8 cellular contexts compared by ENCODE assay signal in the genomic region with DNA sequence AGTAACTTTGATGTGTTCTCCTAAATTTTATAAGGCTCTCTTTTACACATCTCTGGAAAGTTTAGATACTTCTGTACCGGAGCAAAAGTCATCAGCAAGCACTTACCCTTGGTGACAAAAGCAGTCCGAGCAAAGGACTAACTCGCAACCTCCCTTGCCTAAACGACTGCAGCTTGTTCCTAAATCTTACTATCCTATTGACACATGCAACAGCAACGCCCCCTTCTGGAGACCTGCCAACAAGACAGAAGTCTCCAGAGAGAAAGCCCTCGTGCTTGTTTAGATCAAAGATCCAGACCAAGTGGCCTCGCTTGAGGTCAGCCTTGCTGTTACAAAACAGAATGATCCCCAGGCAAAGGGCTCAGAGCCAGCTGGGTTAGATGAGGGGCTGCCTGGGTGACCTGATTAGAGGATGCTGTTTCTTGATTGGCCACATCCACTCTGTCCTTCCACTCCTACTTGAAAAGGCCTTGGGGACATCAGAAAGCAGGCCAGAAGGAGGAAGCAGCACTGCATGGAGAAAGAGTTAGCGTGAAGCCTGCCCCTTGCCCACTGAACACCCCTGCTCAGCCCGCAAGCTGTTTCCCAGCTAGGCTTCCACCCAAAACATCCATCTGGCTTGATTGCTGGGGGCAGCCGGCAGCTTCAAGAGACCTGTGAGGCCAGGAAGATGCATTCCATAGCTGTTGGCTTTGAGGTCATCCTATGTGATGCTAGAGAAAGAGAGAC.
DNase-seq lines count a peak whose midpoint lies in the region; ATAC-seq and TF ChIP-seq lines count a peak whose summit lies in the region.

No MANE protein-coding gene starts in this region.

- H3K4me3 ChIP-seq in choroid plexus epithelial cell (ENCODE audit: low read depth, low read length) (no peak overlapping the region), liver (ENCODE audit: low read depth in 1 of 3, low read length in 3 of 3) (no peak overlapping the region)

- 43% methylated on average over 10 of the region's 10 CpGs for WGBS in liver

- DNase-seq in ELF-1 (ENCODE audit: low read depth, low spot score): peak; percentile 95
- peak; percentile 52 for DNase-seq in NCI-H345 treated with DMSO at 0.1 percent for 48 hours (lab: John Stamatoyannopoulos, UW; ENCODE audit: unreplicated experiment)
- DNase-seq in activated CD4-positive, CD25-positive, alpha-beta regulatory T cell treated with anti-CD3 and anti-CD28 coated beads, Interleukin-2, amount 50 U/mL, for 72 hours: peak; percentile 70
- peak; percentile 93 for DNase-seq in choroid plexus epithelial cell (ENCODE audit: low read depth)
- peak; percentile 46 to 62 (median 49) for DNase-seq in stimulated activated CD4-positive, alpha-beta T cell treated with anti-CD3 and anti-CD28 coated beads, TNF-alpha, amount 100 ng/mL, for 1 hour (ENCODE audit: low read depth in 3 of 3, low spot score in 1 of 3)
- no peak for DNase-seq in cerebellar nuclear complex (lab: John Stamatoyannopoulos, UW)

- H3K36me3 ChIP-seq in liver (ENCODE audit: control insufficient read depth in 4 of 4, insufficient read depth in 3 of 4, low read depth in 1 of 4, low read length in 3 of 4): no peaks in the 10 kb centered on the region

- peaks cover 0 to 7% (median 3%) of the 10 kb centered on the region in 4 donors for H3K4me1 ChIP-seq in liver (ENCODE audit: control insufficient read depth in 4 of 4, insufficient read depth in 4 of 4, low read length in 3 of 4)

- TF ChIP-seq RAD21 in liver (IDR thresholded peaks at IDR 0.05): peak; percentile 74 to 80

- no peaks in the 10 kb centered on the region for H3K9me3 ChIP-seq in liver (ENCODE audit: control insufficient read depth in 4 of 4, low read length in 3 of 4)

- H3K27me3 ChIP-seq in liver (ENCODE audit: control insufficient read depth in 4 of 4, insufficient read depth in 4 of 4, low read length in 3 of 4): no peaks in the 10 kb centered on the region

- no peak overlapping the region for H3K9ac ChIP-seq in liver (ENCODE audit: low read depth in 1 of 2, low read length in 2 of 2)

- peak; percentile 72 for ATAC-seq in HG02884 (IDR thresholded peaks at IDR 0.05; ENCODE audit: unreplicated experiment)

- no peak overlapping the region for H3K27ac ChIP-seq in liver (ENCODE audit: low read depth in 1 of 2, low read length in 2 of 2)

- TF ChIP-seq CTCF in choroid plexus epithelial cell (conservative IDR thresholded peaks at IDR 0.05; ENCODE audit: low read depth, low read length) (peak; percentile 64), liver (IDR thresholded peaks at IDR 0.05; ENCODE audit: low read depth, low read length, missing input control) (peak; percentile 31)

TF ChIP-seq in liver, 16 proteins besides CTCF, POLR2A, EP300 and RAD21:
- TF ChIP-seq TAF1 (conservative IDR thresholded peaks at IDR 0.05) (no peak), HNF4A (conservative IDR thresholded peaks at IDR 0.05) (peak in 1 of 2 donors; percentile 30), GABPA (IDR thresholded peaks at IDR 0.05 in 1 of 2, conservative IDR thresholded peaks at IDR 0.05 in 1 of 2) (no peak), FOXA1 (IDR thresholded peaks at IDR 0.05) (no peak), SP1 (IDR thresholded peaks at IDR 0.05) (no peak), RXRA (IDR thresholded peaks at IDR 0.05) (peak; percentile 49 to 69), HNF4G (IDR thresholded peaks at IDR 0.05) (no peak), FOXA2 (IDR thresholded peaks at IDR 0.05) (no peak), JUND (IDR thresholded peaks at IDR 0.05) (no peak), NR2F2 (IDR thresholded peaks at IDR 0.05) (peak; percentile 89)
- TF ChIP-seq, protein P1, sequence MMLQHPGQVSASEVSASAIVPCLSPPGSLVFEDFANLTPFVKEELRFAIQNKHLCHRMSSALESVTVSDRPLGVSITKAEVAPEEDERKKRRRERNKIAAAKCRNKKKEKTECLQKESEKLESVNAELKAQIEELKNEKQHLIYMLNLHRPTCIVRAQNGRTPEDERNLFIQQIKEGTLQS (IDR thresholded peaks at IDR 0.05): no peak
- TF ChIP-seq, protein P2, sequence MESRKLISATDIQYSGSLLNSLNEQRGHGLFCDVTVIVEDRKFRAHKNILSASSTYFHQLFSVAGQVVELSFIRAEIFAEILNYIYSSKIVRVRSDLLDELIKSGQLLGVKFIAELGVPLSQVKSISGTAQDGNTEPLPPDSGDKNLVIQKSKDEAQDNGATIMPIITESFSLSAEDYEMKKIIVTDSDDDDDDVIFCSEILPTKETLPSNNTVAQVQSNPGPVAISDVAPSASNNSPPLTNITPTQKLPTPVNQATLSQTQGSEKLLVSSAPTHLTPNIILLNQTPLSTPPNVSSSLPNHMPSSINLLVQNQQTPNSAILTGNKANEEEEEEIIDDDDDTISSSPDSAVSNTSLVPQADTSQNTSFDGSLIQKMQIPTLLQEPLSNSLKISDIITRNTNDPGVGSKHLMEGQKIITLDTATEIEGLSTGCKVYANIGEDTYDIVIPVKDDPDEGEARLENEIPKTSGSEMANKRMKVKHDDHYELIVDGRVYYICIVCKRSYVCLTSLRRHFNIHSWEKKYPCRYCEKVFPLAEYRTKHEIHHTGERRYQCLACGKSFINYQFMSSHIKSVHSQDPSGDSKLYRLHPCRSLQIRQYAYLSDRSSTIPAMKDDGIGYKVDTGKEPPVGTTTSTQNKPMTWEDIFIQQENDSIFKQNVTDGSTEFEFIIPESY (IDR thresholded peaks at IDR 0.05): no peak
- TF ChIP-seq, protein P3, sequence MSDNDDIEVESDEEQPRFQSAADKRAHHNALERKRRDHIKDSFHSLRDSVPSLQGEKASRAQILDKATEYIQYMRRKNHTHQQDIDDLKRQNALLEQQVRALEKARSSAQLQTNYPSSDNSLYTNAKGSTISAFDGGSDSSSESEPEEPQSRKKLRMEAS (IDR thresholded peaks at IDR 0.05): no peak
TF ChIP-seq in liver: peak in this region for 3.

Comparison
In these comparisons a context has a peak if more than half of its experiments do, and no peak if none do; other contexts are left out.
1. DNase-seq: peak in ELF-1 (single experiment), NCI-H345 treated with DMSO at 0.1 percent for 48 hours (single experiment), activated CD4-positive, CD25-positive, alpha-beta regulatory T cell treated with anti-CD3 and anti-CD28 coated beads, Interleukin-2, amount 50 U/mL, for 72 hours (single experiment), choroid plexus epithelial cell (single experiment) and stimulated activated CD4-positive, alpha-beta T cell treated with anti-CD3 and anti-CD28 coated beads, TNF-alpha, amount 100 ng/mL, for 1 hour (3 of 3); none in cerebellar nuclear complex (0 of 2).